8 cellular contexts compared by ENCODE assay signal in the genomic region with DNA sequence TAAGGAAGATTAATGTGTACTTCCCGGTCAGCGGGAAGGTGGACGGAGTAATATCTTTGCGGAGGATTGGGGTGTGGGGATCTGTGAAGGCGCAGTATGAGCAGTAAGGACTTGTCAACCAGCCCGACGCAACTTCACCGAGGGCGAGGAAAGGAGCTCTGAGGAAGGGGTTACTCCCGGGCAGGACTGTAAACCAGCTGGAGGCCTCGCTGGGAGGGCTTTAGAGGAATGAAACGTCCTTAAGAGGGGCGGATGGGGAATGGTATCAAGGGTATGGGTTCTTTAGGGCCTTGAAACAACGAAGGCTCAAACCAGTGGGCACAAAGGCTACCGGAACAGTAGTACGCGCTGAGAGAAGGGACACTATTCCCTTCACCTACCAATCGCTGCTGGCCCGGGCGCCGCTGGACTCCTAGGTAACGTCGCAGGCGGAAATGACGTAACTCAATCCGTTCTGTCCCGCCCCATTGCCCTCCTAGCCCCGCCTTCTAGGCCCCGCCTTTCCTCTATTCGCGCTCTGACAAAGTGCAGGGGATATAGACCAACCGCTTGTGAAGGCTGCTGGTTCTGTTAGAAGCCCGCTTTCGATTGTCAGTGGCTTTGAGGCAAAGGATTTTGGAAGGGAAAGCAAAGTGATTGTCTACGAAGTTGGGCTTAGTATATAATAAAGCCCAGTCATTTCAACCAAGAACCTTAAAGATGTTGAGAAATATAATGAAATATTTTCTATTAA. TPM values are rescaled to one million over a fixed set of nuclear protein-coding genes. Genes with fewer than 3 reads are reported as not detected.
DNase-seq lines count a peak whose midpoint lies in the region; ATAC-seq and TF ChIP-seq lines count a peak whose summit lies in the region.

A gene with protein sequence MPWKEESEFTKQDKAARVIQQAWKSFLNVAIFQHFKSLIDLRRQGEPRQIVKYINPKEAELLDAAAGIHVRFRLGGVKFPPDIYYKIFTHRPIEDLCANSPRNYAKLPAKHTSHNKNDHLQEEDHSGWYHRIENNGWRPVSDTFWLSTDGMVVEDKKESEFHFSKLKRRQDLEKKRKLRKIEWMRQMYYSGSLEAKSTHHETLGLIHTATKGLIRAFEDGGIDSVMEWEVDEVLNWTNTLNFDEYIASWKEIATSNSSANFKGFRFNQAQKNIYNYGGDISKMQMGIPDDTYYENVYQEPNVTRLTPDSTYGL (minus strand): TSS at position 439 of the 733 bp plus-strand sequence. CDS start 5,970 bp downstream, outside the sequence.

- H3K4me3 Mint-ChIP-seq in CD4-positive, alpha-beta memory T cell: peak within 1 kb of the TSS; percentile 96 to 100 (median 97)
- H3K4me3 Mint-ChIP-seq in activated CD4-positive, alpha-beta memory T cell treated with anti-CD3 and anti-CD28 coated beads, Interleukin-2, amount 10 ng/mL, durations not matched to agents 7 days and 5 days: peak within 1 kb of the TSS; percentile 99

- peak; percentile 98 for ATAC-seq in GM19455 (IDR thresholded peaks at IDR 0.05; ENCODE audit: unreplicated experiment)
- ATAC-seq in right lobe of liver: peak; percentile 98 to 100 (median 98)

- H3K27ac Mint-ChIP-seq in CD4-positive, alpha-beta memory T cell: peak within 1 kb of the TSS; percentile 97 to 100 (median 100)
- H3K27ac Mint-ChIP-seq in activated CD4-positive, alpha-beta memory T cell treated with anti-CD3 and anti-CD28 coated beads, Interleukin-2, amount 10 ng/mL, durations not matched to agents 7 days and 5 days: peak within 1 kb of the TSS; percentile 100

- peak within 1 kb of the TSS; percentile 90 to 100 for H3K9ac ChIP-seq in duodenal mucosa (ENCODE audit: low read depth in 1 of 2, low read length in 2 of 2)

- H3K9me3 ChIP-seq in CD4-positive, alpha-beta memory T cell (ENCODE audit: control insufficient read depth in 1 of 2, low read length in 2 of 2): no peaks in the 10 kb centered on the region
- no peaks in the 10 kb centered on the region for H3K9me3 ChIP-seq in duodenal mucosa (ENCODE audit: control insufficient read depth in 1 of 2, low read length in 2 of 2)
- no peaks in the 10 kb centered on the region for H3K9me3 ChIP-seq in right lobe of liver

- POLR2A ChIA-PET in CD4-positive, alpha-beta memory T cell (lab: Charles Lee; ENCODE audit: partially characterized antibody): interaction anchor here (0.8 to 3.2 kb wide), 8 partner anchors 28 to 458 kb away, joined by 3 to 43 read pairs (median 5); a partner anchor contains a TSS
- POLR2A ChIA-PET in activated CD4-positive, alpha-beta memory T cell treated with anti-CD3 and anti-CD28 coated beads, Interleukin-2, amount 10 ng/mL, durations not matched to agents 7 days and 5 days (lab: Charles Lee): interaction anchor here (1.0 to 2.8 kb wide), 12 partner anchors 13 to 458 kb away, joined by 3 to 24 read pairs (median 6); a partner anchor contains a TSS

- TF ChIP-seq CTCF in right lobe of liver (IDR thresholded peaks at IDR 0.05): no peak

- TF ChIP-seq POLR2A in right lobe of liver (IDR thresholded peaks at IDR 0.05): peak; percentile 97

- WGBS in right lobe of liver (ENCODE audit: insufficient coverage, low coverage, low lambda C conversion rate, missing lambda C conversion rate): 0% methylated on average over 31 of the region's 35 CpGs

- peak within 1 kb of the TSS; percentile 95 for H3K27ac ChIP-seq in CD4-positive, alpha-beta memory T cell (ENCODE audit: low read depth, low read length)
- H3K27ac ChIP-seq in duodenal mucosa (ENCODE audit: low read depth, low read length): peak within 1 kb of the TSS; percentile 99
- peak within 1 kb of the TSS; percentile 88 to 99 (median 98) for H3K27ac ChIP-seq in right lobe of liver

- H3K4me3 ChIP-seq in CD4-positive, alpha-beta memory T cell (ENCODE audit: low read length in 2 of 2): peak within 1 kb of the TSS; percentile 40 to 94
- H3K4me3 ChIP-seq in duodenal mucosa (ENCODE audit: low read depth in 1 of 2, low read length in 2 of 2): peak within 1 kb of the TSS; percentile 80 to 96
- peak within 1 kb of the TSS; percentile 59 to 64 (median 61) for H3K4me3 ChIP-seq in right lobe of liver

- H3K36me3 Mint-ChIP-seq in CD4-positive, alpha-beta memory T cell: peaks cover 0 to 9% of the 10 kb centered on the region in 2 donors
- no peaks in the 10 kb centered on the region for H3K36me3 Mint-ChIP-seq in activated CD4-positive, alpha-beta memory T cell treated with anti-CD3 and anti-CD28 coated beads, Interleukin-2, amount 10 ng/mL, durations not matched to agents 7 days and 5 days (ENCODE audit: low read depth)

- H3K9me3 Mint-ChIP-seq in CD4-positive, alpha-beta memory T cell: no peaks in the 10 kb centered on the region
- no peaks in the 10 kb centered on the region for H3K9me3 Mint-ChIP-seq in activated CD4-positive, alpha-beta memory T cell treated with anti-CD3 and anti-CD28 coated beads, Interleukin-2, amount 10 ng/mL, durations not matched to agents 7 days and 5 days

- H3K4me1 ChIP-seq in CD4-positive, alpha-beta memory T cell (ENCODE audit: insufficient read depth, low read length): peaks cover 8% of the 10 kb centered on the region
- peaks cover 0 to 5% of the 10 kb centered on the region in 2 donors for H3K4me1 ChIP-seq in duodenal mucosa (ENCODE audit: control insufficient read depth in 1 of 2, insufficient read depth in 2 of 2, low read length in 2 of 2)
- H3K4me1 ChIP-seq in right lobe of liver: peaks cover 0 to 7% (median 0%) of the 10 kb centered on the region in 4 donors

- no peaks in the 10 kb centered on the region for H3K36me3 ChIP-seq in CD4-positive, alpha-beta memory T cell (ENCODE audit: insufficient read depth, low read length)
- no peaks in the 10 kb centered on the region for H3K36me3 ChIP-seq in duodenal mucosa (ENCODE audit: control insufficient read depth in 1 of 2, insufficient read depth in 2 of 2, low read length in 2 of 2)
- no peaks in the 10 kb centered on the region for H3K36me3 ChIP-seq in right lobe of liver

- DNase-seq in CD4-positive, alpha-beta memory T cell: peak; percentile 96 to 97 (median 97)
- DNase-seq in HK-2 (ENCODE audit: unreplicated experiment) (peak; percentile 90), NCI-H82 treated with DMSO at 0.1 percent for 48 hours (lab: John Stamatoyannopoulos, UW; ENCODE audit: unreplicated experiment) (peak; percentile 79), right lobe of liver (peak; percentile 95 to 98 (median 97))
- DNase-seq in activated CD4-positive, alpha-beta memory T cell treated with anti-CD3 and anti-CD28 coated beads, Interleukin-2, amount 10 ng/mL, durations not matched to agents 7 days and 5 days: peak; percentile 96
- DNase-seq in stimulated activated CD4-positive, alpha-beta T cell treated with anti-CD3 and anti-CD28 coated beads, Interleukin-4, amount 100 ng/mL, for 24 hours: peak; percentile 96

- intact Hi-C loops in CD4-positive, alpha-beta memory T cell (cut with micrococcal nuclease): loop anchor here (1.0 to 10.0 kb wide), 8 partner anchors 30 to 1012 kb away; a partner anchor contains a TSS
- intact Hi-C loops in right lobe of liver (cut with DNase I): no loop called here

- no peaks in the 10 kb centered on the region for H3K27me3 Mint-ChIP-seq in CD4-positive, alpha-beta memory T cell
- no peaks in the 10 kb centered on the region for H3K27me3 Mint-ChIP-seq in activated CD4-positive, alpha-beta memory T cell treated with anti-CD3 and anti-CD28 coated beads, Interleukin-2, amount 10 ng/mL, durations not matched to agents 7 days and 5 days

- no peaks in the 10 kb centered on the region for H3K27me3 ChIP-seq in CD4-positive, alpha-beta memory T cell (ENCODE audit: insufficient read depth, low read length)
- H3K27me3 ChIP-seq in duodenal mucosa (ENCODE audit: control insufficient read depth in 1 of 2, insufficient read depth in 2 of 2, low read length in 2 of 2) (no peaks in the 10 kb centered on the region), right lobe of liver (no peaks in the 10 kb centered on the region)

- CTCF ChIA-PET in CD4-positive, alpha-beta memory T cell (lab: Charles Lee; ENCODE audit: partially characterized antibody): interaction anchor here (1.5 kb wide), 1 partner anchor 14 kb away, joined by 4 read pairs; no protein-coding TSS in a partner anchor
- CTCF ChIA-PET in activated CD4-positive, alpha-beta memory T cell treated with anti-CD3 and anti-CD28 coated beads, Interleukin-2, amount 10 ng/mL, durations not matched to agents 7 days and 5 days (lab: Charles Lee): interaction anchor here (1.6 kb wide), 1 partner anchor 245 kb away, joined by 4 read pairs; a partner anchor contains a TSS

- H3K4me1 Mint-ChIP-seq in CD4-positive, alpha-beta memory T cell: peaks cover 5 to 16% (median 9%) of the 10 kb centered on the region in 4 donors
- H3K4me1 Mint-ChIP-seq in activated CD4-positive, alpha-beta memory T cell treated with anti-CD3 and anti-CD28 coated beads, Interleukin-2, amount 10 ng/mL, durations not matched to agents 7 days and 5 days: peaks cover 21% of the 10 kb centered on the region

RNA-seq across cellular contexts. Expression of the gene that starts here (rescaled TPM):
- total RNA-seq in CD4-positive, alpha-beta memory T cell: under 1 TPM; 0.30 to 0.93 TPM
- 1 to 10 TPM in 1 of 2 donors, not detected in 1; 1.0 TPM for polyA plus RNA-seq in CD4-positive, alpha-beta memory T cell
- total RNA-seq in activated CD4-positive, alpha-beta memory T cell treated with anti-CD3 and anti-CD28 coated beads, Interleukin-2, amount 10 ng/mL, durations not matched to agents 7 days and 5 days: 1 to 10 TPM in 1 of 2 experiments, under 1 TPM in 1; 0.58 to 1.2 TPM
- under 1 TPM; 0.18 to 0.88 (median 0.58) TPM for total RNA-seq in right lobe of liver

Comparison
In these comparisons a context has a peak if more than half of its experiments do, and no peak if none do; other contexts are left out.
1. Peak in every context shown above with its lines: DNase-seq, ATAC-seq, H3K4me3 ChIP-seq and H3K27ac ChIP-seq.
2. Peak in DNase-seq, ATAC-seq, H3K4me3 ChIP-seq and H3K27ac ChIP-seq in right lobe of liver; RNA of the gene not detected or under 1 TPM.